Comparison of ENCODE assay signal across 2 cellular contexts in genomic region chr16:55571191-55571897, GRCh38.
A peak's percentile ranks its signal among the peaks of the same experiment; 100 is the strongest.
TF ChIP-seq lines count a peak whose summit lies in the region.

No MANE protein-coding gene starts in this region.

TF ChIP-seq in HepG2, 621 proteins besides CTCF, POLR2A, EP300 and RAD21 (continues in another document):
- TF ChIP-seq FOXO1 (CRISPR knock-in tag; IDR thresholded peaks at IDR 0.05) (peak; percentile 84), NFE2 (CRISPR knock-in tag; IDR thresholded peaks at IDR 0.05) (peak; percentile 45; the same call in 1 of the 2 replicates), ZBTB25 (CRISPR knock-in tag; IDR thresholded peaks at IDR 0.05) (0 out of 2 replicates have a peak, but pooled peaks have one; percentile 59), ZNF792 (CRISPR knock-in tag; IDR thresholded peaks at IDR 0.05) (peak; percentile 59; the same call in 1 of the 2 replicates), YEATS2 (CRISPR knock-in tag; IDR thresholded peaks at IDR 0.05; ENCODE audit: borderline replicate concordance) (peak; percentile 46; the same call in 1 of the 2 replicates), ZNF503 (CRISPR knock-in tag; IDR thresholded peaks at IDR 0.05) (peak; percentile 52; the same call in 1 of the 2 replicates), GFI1 (CRISPR knock-in tag; IDR thresholded peaks at IDR 0.05; ENCODE audit: borderline replicate concordance) (0 out of 2 replicates have a peak, but pooled peaks have one; percentile 28), FOSL2 (CRISPR knock-in tag; IDR thresholded peaks at IDR 0.05) (peak; percentile 93), CBFB (CRISPR knock-in tag; IDR thresholded peaks at IDR 0.05) (0 out of 2 replicates have a peak, but pooled peaks have one; percentile 57), PHF21A (CRISPR knock-in tag; IDR thresholded peaks at IDR 0.05) (peak; percentile 73), E2F5 (CRISPR knock-in tag; conservative IDR thresholded peaks at IDR 0.05) (no peak), NFIC (IDR thresholded peaks at IDR 0.05; ENCODE audit: low read length) (peak; percentile 18; the same call in 1 of the 2 replicates), ZNF563 (CRISPR knock-in tag; IDR thresholded peaks at IDR 0.05) (no peak), THRA (CRISPR knock-in tag; IDR thresholded peaks at IDR 0.05; ENCODE audit: borderline replicate concordance) (peak; percentile 92; the same call in 1 of the 2 replicates), BHLHE40 (IDR thresholded peaks at IDR 0.05; ENCODE audit: low read length) (peak; percentile 46; the same call in 1 of the 2 replicates), GABPA (IDR thresholded peaks at IDR 0.05; ENCODE audit: low read depth, low read length) (no peak), GABPA (CRISPR knock-in tag; IDR thresholded peaks at IDR 0.05; ENCODE audit: low read depth) (peak; percentile 51; the same call in 1 of the 2 replicates), RFX1 (IDR thresholded peaks at IDR 0.05) (no peak), RXRB (CRISPR knock-in tag; IDR thresholded peaks at IDR 0.05; ENCODE audit: borderline replicate concordance) (peak; percentile 92), ATF4 (CRISPR knock-in tag; IDR thresholded peaks at IDR 0.05) (peak in 1 of 2 experiments; percentile 19; a peak in 1 of 4 replicates), KAT8 (CRISPR knock-in tag; IDR thresholded peaks at IDR 0.05) (peak; percentile 16; the same call in 1 of the 2 replicates), CC2D1A (CRISPR knock-in tag; IDR thresholded peaks at IDR 0.05) (no peak), ZNF644 (CRISPR knock-in tag; IDR thresholded peaks at IDR 0.05; ENCODE audit: low read depth) (peak; percentile 98), ZNF605 (CRISPR knock-in tag; IDR thresholded peaks at IDR 0.05) (no peak), ZBTB7B (CRISPR knock-in tag; IDR thresholded peaks at IDR 0.05) (peak; percentile 57; the same call in 1 of the 2 replicates)

TF ChIP-seq in H1, 55 proteins besides CTCF, POLR2A, EP300 and RAD21:
- TF ChIP-seq CBX5 (IDR thresholded peaks at IDR 0.05; ENCODE audit: low read depth, low read length) = no peak
- TF ChIP-seq NRF1 (IDR thresholded peaks at IDR 0.05; ENCODE audit: low read depth, low read length) = no peak
- TF ChIP-seq SP4 (IDR thresholded peaks at IDR 0.05; ENCODE audit: low read length) = no peak
- TF ChIP-seq POLR2AphosphoS5 (IDR thresholded peaks at IDR 0.05; ENCODE audit: low read depth, low read length) = no peak
- no peak for TF ChIP-seq USF2 (IDR thresholded peaks at IDR 0.05; ENCODE audit: low read length)
- TF ChIP-seq CBX8 (IDR thresholded peaks at IDR 0.05; ENCODE audit: borderline replicate concordance, low read depth, low read length) = no peak
- TF ChIP-seq CEBPB (IDR thresholded peaks at IDR 0.05; ENCODE audit: low read depth, low read length) = peak; percentile 30; the same call in 1 of the 2 replicates
